Comparison of ENCODE assay signal across 15 cellular contexts in genomic region chr2:85748948-85749875, GRCh38. TPM values are rescaled to one million over a fixed set of nuclear protein-coding genes. Genes with fewer than 3 reads are reported as not detected.
DNase-seq lines count a peak whose midpoint lies in the region; ATAC-seq, FAIRE-seq and TF ChIP-seq lines count a peak whose summit lies in the region.
"Had no signal": no experiment of that assay in that cellular context is flagged by ENCODE, and none has a peak within 500 bp of the region (broad histone marks: within the 10 kb centered on the region; RNA-seq: fewer than 3 reads in every experiment).

No MANE protein-coding gene starts in this region.

- no peaks in the 10 kb centered on the region for H3K79me2 ChIP-seq in H1 (ENCODE audit: control insufficient read depth in 1 of 2, insufficient read depth in 2 of 2, low read length in 2 of 2)

- H3K79me1 ChIP-seq in H1 (ENCODE audit: low read depth, low read length) (no peaks in the 10 kb centered on the region), mesenchymal stem cell (replicated peaks; ENCODE audit: low read length, poor library complexity, severe bottlenecking) (no peaks in the 10 kb centered on the region)

- H3K4ac ChIP-seq in H1 (replicated peaks; ENCODE audit: insufficient read length, low read depth, low read length) (no peak overlapping the region), mesenchymal stem cell (ENCODE audit: low read depth in 1 of 2, low read length in 2 of 2) (peak overlapping the region in 1 of 2 experiments; percentile 24)

- TF ChIP-seq CTCF in AG04450 (IDR thresholded peaks at IDR 0.05; ENCODE audit: low read depth, low read length): no peak
- peak; percentile 24; the same call in 1 of the 2 replicates for TF ChIP-seq CTCF in HFFc6 (IDR thresholded peaks at IDR 0.05)
- no peak for TF ChIP-seq CTCF in H1 (IDR thresholded peaks at IDR 0.05; ENCODE audit: control extremely low read depth in 1 of 3, insufficient read depth in 1 of 3, low read depth in 1 of 3, low read length in 3 of 3)

- H3K9me3 Mint-ChIP-seq in HFFc6: no peaks in the 10 kb centered on the region
- H3K9me3 Mint-ChIP-seq: activated T-helper 1 cell treated with anti-CD3 and anti-CD28 coated beads, Interleukin-12 subunit alpha, Interleukin-12 subunit beta, Interleukin-2, Interleukin-4 antibody, amounts not matched to agents 30 ng/mL and 10 ng/mL and 1 ng/mL, durations not matched to agents 14 hours and 24 hours and 36 hours; naive thymus-derived CD8-positive, alpha-beta T cell had no signal

- H3K4me2 ChIP-seq in H1 (ENCODE audit: insufficient read depth in 1 of 2, low read depth in 2 of 2, low read length in 2 of 2) (no peak overlapping the region), mesenchymal stem cell (ENCODE audit: low read length, poor library complexity, severe bottlenecking) (no peak overlapping the region)

- H2AK5ac ChIP-seq in H1 (ENCODE audit: low read depth, low read length) (no peak overlapping the region), mesenchymal stem cell (ENCODE audit: low read length, severe bottlenecking) (no peak overlapping the region)

- TF ChIP-seq RAD21 in H1 (IDR thresholded peaks at IDR 0.05 in 1 of 2, conservative IDR thresholded peaks at IDR 0.05 in 1 of 2; ENCODE audit: low read depth in 2 of 2, low read length in 2 of 2): no peak

- H3K14ac ChIP-seq in H1 (ENCODE audit: insufficient read length): no peak overlapping the region
- peak overlapping the region in 1 of 2 experiments; percentile 68 for H3K14ac ChIP-seq in mesenchymal stem cell (ENCODE audit: low read length in 2 of 2)

- H3K27ac Mint-ChIP-seq in HFFc6: peak overlapping the region; percentile 73
- H3K27ac Mint-ChIP-seq: activated T-helper 1 cell treated with anti-CD3 and anti-CD28 coated beads, Interleukin-12 subunit alpha, Interleukin-12 subunit beta, Interleukin-2, Interleukin-4 antibody, amounts not matched to agents 30 ng/mL and 10 ng/mL and 1 ng/mL, durations not matched to agents 14 hours and 24 hours and 36 hours had no signal

- H2BK12ac ChIP-seq in H1 (ENCODE audit: low read depth, low read length): no peak overlapping the region
- H2BK12ac ChIP-seq in mesenchymal stem cell (ENCODE audit: low read length in 2 of 2): peak overlapping the region in 1 of 2 experiments; percentile 85

- CTCF ChIA-PET in AG04450 (lab: Charles Lee): interaction anchor here (0.5 to 5.9 kb wide), 27 partner anchors 8 to 330 kb away, joined by 3 to 72 read pairs (median 4); no protein-coding TSS in a partner anchor
- CTCF ChIA-PET in H1 (lab: Charles Lee; ENCODE audit: partially characterized antibody): interaction anchor here (0.9 to 47.8 kb wide), 22 partner anchors 12 to 288 kb away, joined by 3 to 986 read pairs (median 4); no protein-coding TSS in a partner anchor

- WGBS in H1 (ENCODE audit: extremely low coverage in 1 of 2, insufficient coverage in 1 of 2, insufficient read length in 1 of 2, insufficient replicate concordance in 2 of 2, low coverage in 1 of 2, low lambda C conversion rate in 2 of 2, missing lambda C conversion rate in 1 of 2), 2 experiments: 82% methylated on average over 7 of the region's 8 CpGs; no CpG with 5 or more reads in 1 of the 2 experiments
- 71% methylated on average over 7 of the region's 8 CpGs for WGBS in mesenchymal stem cell

- no peak for FAIRE-seq in H1 (lab: Jason Lieb, UNC)

- H3K4me3 Mint-ChIP-seq in HFFc6: peak overlapping the region; percentile 16; the same call in 1 of the 2 replicates
- H3K4me3 Mint-ChIP-seq: activated T-helper 1 cell treated with anti-CD3 and anti-CD28 coated beads, Interleukin-12 subunit alpha, Interleukin-12 subunit beta, Interleukin-2, Interleukin-4 antibody, amounts not matched to agents 30 ng/mL and 10 ng/mL and 1 ng/mL, durations not matched to agents 14 hours and 24 hours and 36 hours; naive thymus-derived CD8-positive, alpha-beta T cell had no signal

- TF ChIP-seq POLR2A in H1 (IDR thresholded peaks at IDR 0.05; ENCODE audit: control extremely low read depth in 1 of 2, low read depth in 2 of 2, low read length in 2 of 2): no peak

- H3K23ac ChIP-seq in H1 (ENCODE audit: insufficient read length) (no peak overlapping the region), mesenchymal stem cell (ENCODE audit: low read length in 2 of 2) (peak overlapping the region in 1 of 2 experiments; percentile 10)

- H3K9me3 ChIP-seq in AG04450 (ENCODE audit: control insufficient read depth, insufficient read depth, low read length) (no peaks in the 10 kb centered on the region), H1 (ENCODE audit: insufficient read depth in 2 of 2, low read depth in 1 of 2, low read length in 1 of 2) (no peaks in the 10 kb centered on the region), muscle layer of colon (ENCODE audit: low read length) (no peaks in the 10 kb centered on the region), mesenchymal stem cell (ENCODE audit: control insufficient read depth, low read length) (no peaks in the 10 kb centered on the region)

- H3K27me3 ChIP-seq in AG04450 (ENCODE audit: control insufficient read depth, insufficient read depth, low read length): peaks cover 5% of the 10 kb centered on the region
- peaks cover 24 to 40% (median 33%) of the 10 kb centered on the region in 4 experiments for H3K27me3 ChIP-seq in H1 (replicated peaks in 1 of 4; ENCODE audit: control insufficient read depth in 3 of 4, extremely low read depth in 1 of 4, insufficient read depth in 3 of 4, low read length in 3 of 4)
- no peaks in the 10 kb centered on the region for H3K27me3 ChIP-seq in muscle layer of colon (ENCODE audit: control insufficient read depth in 1 of 2, insufficient read depth in 2 of 2, low read length in 2 of 2)
- H3K27me3 ChIP-seq in mesenchymal stem cell (ENCODE audit: control insufficient read depth in 1 of 2, insufficient read depth in 1 of 2, low read length in 2 of 2): peaks cover 25 to 28% of the 10 kb centered on the region in 2 experiments

- DNase-seq in AG04450 (ENCODE audit: low read depth, low spot score) (no peak), HFFc6 (peak; percentile 74), H1 (ENCODE audit: low read depth in 1 of 2, low spot score in 2 of 2) (no peak), mesenchymal stem cell (no peak), left lobe of liver (ENCODE audit: low spot score) (no peak), GM19238 (ENCODE audit: insufficient read length, low spot score) (no peak)
- DNase-seq: activated CD4-positive, alpha-beta T cell treated with anti-CD3 and anti-CD28 coated beads for 1 hour; C1 segment of cervical spinal cord; NCI-H748 treated with DMSO at 0.1 percent for 48 hours had no signal

- ATAC-seq in left lobe of liver (no peak), GM18502 (IDR thresholded peaks at IDR 0.05; ENCODE audit: poor library complexity, unreplicated experiment) (no peak)
- ATAC-seq: naive thymus-derived CD8-positive, alpha-beta T cell had no signal

- H3K27ac ChIP-seq in AG04450 (ENCODE audit: low read depth, low read length) (peak overlapping the region; percentile 11), H1 (ENCODE audit: low read depth, low read length) (no peak overlapping the region), muscle layer of colon (ENCODE audit: low read depth, low read length) (peak overlapping the region; percentile 19), mesenchymal stem cell (ENCODE audit: low read length, poor library complexity, severe bottlenecking) (no peak overlapping the region)
- H3K27ac ChIP-seq: epithelial cell of prostate, SK-N-MC had no signal

- no peaks in the 10 kb centered on the region for H4K20me1 ChIP-seq in H1 (replicated peaks in 1 of 2; ENCODE audit: control insufficient read depth in 1 of 2, insufficient read depth in 2 of 2, low read length in 2 of 2)

- H2BK15ac ChIP-seq in H1 (ENCODE audit: low read length): 0 out of 2 replicates have a peak overlapping the region, but pooled peaks have one; percentile 63
- no peak overlapping the region for H2BK15ac ChIP-seq in mesenchymal stem cell (ENCODE audit: low read depth, poor library complexity, severe bottlenecking)

- H2BK5ac ChIP-seq in H1 (ENCODE audit: low read depth, low read length): no peak overlapping the region
- no peak overlapping the region for H2BK5ac ChIP-seq in mesenchymal stem cell (ENCODE audit: low read depth, low read length, poor library complexity, severe bottlenecking)

- H3K4me1 Mint-ChIP-seq in HFFc6 (ENCODE audit: low read depth): peaks cover 70% of the 10 kb centered on the region

- H4K8ac ChIP-seq in H1 (ENCODE audit: extremely low read depth, insufficient read depth, low read length) (no peak overlapping the region), mesenchymal stem cell (ENCODE audit: low read length) (no peak overlapping the region)

- peaks cover 0 to 3% (median 2%) of the 10 kb centered on the region in 4 experiments; a peak in 1 of 7 replicates for H3K4me1 ChIP-seq in H1 (replicated peaks in 1 of 4; ENCODE audit: control insufficient read depth in 3 of 4, insufficient read depth in 4 of 4, low read length in 3 of 4)
- H3K4me1 ChIP-seq in muscle layer of colon (ENCODE audit: insufficient read depth, low read length): peaks cover 60% of the 10 kb centered on the region
- peaks cover 34% of the 10 kb centered on the region for H3K4me1 ChIP-seq in mesenchymal stem cell (ENCODE audit: control insufficient read depth, insufficient read depth, low read depth, low read length)

- no peak overlapping the region for H2AFZ ChIP-seq in H1 (ENCODE audit: low read length)
- H2AFZ ChIP-seq in mesenchymal stem cell (ENCODE audit: low read depth, low read length): no peak overlapping the region

- H4K5ac ChIP-seq in H1 (ENCODE audit: insufficient read length, low read depth, low read length): no peak overlapping the region

- H3K27me3 Mint-ChIP-seq in HFFc6 (ENCODE audit: insufficient read depth): peaks cover 3% of the 10 kb centered on the region; the same call in 1 of the 2 replicates

- H3K36me3 ChIP-seq in H1 (ENCODE audit: control insufficient read depth in 2 of 4, insufficient read depth in 4 of 4, low read length in 3 of 4) (no peaks in the 10 kb centered on the region), muscle layer of colon (ENCODE audit: insufficient read depth, low read length) (no peaks in the 10 kb centered on the region), mesenchymal stem cell (ENCODE audit: control insufficient read depth in 1 of 2, insufficient read depth in 2 of 2, low read depth in 1 of 2, low read length in 2 of 2) (no peaks in the 10 kb centered on the region)

- H3K18ac ChIP-seq in H1 (ENCODE audit: extremely low read depth, low read length): no peak overlapping the region
- H3K18ac ChIP-seq in mesenchymal stem cell (ENCODE audit: low read depth in 1 of 2, low read length in 2 of 2): no peak overlapping the region

- H3K23me2 ChIP-seq in H1 (ENCODE audit: low read depth, low read length): peaks cover 11% of the 10 kb centered on the region

- no peak overlapping the region for H2BK120ac ChIP-seq in H1 (replicated peaks; ENCODE audit: low read depth, low read length)
- H2BK120ac ChIP-seq in mesenchymal stem cell (ENCODE audit: low read depth, low read length): no peak overlapping the region

- no peak overlapping the region for H3K4me3 ChIP-seq in AG04450 (ENCODE audit: low read depth, low read length)
- no peak overlapping the region for H3K4me3 ChIP-seq in H1 (ENCODE audit: extremely low read depth in 1 of 4, insufficient read depth in 2 of 4, low read depth in 3 of 4, low read length in 4 of 4)
- no peak overlapping the region for H3K4me3 ChIP-seq in muscle layer of colon (ENCODE audit: low read depth in 1 of 2, low read length in 2 of 2)
- no peak overlapping the region for H3K4me3 ChIP-seq in mesenchymal stem cell (ENCODE audit: insufficient read depth in 1 of 2, low read depth in 1 of 2, low read length in 2 of 2)
- H3K4me3 ChIP-seq: SK-N-MC had no signal

- POLR2A ChIA-PET in AG04450 (lab: Yijun Ruan, JAX): interaction anchor here (0.8 kb wide), 1 partner anchor 23 kb away, joined by 3 read pairs; no protein-coding TSS in a partner anchor
- POLR2A ChIA-PET in H1 (lab: Charles Lee; ENCODE audit: partially characterized antibody): interaction anchor here (0.9 kb wide), 1 partner anchor 22 kb away, joined by 3 read pairs; no protein-coding TSS in a partner anchor

- no peak for TF ChIP-seq EP300 in H1 (IDR thresholded peaks at IDR 0.05; ENCODE audit: borderline replicate concordance in 1 of 2, low read depth in 2 of 2, low read length in 2 of 2)

- peaks cover 7% of the 10 kb centered on the region; the same call in 1 of the 2 replicates for H3K36me3 Mint-ChIP-seq in HFFc6 (ENCODE audit: low read depth)

- H3K9ac ChIP-seq in H1 (replicated peaks in 1 of 4; ENCODE audit: extremely low read depth in 1 of 4, low read depth in 3 of 4, low read length in 3 of 4) (0 out of 7 replicates have a peak overlapping the region, but pooled peaks of 1 of the 4 experiments have one; percentile 18), muscle layer of colon (ENCODE audit: low read length) (no peak overlapping the region), mesenchymal stem cell (ENCODE audit: low read length) (no peak overlapping the region)

- H2BK20ac ChIP-seq in H1 (ENCODE audit: low read length): no peak overlapping the region

- no peak overlapping the region for H3K56ac ChIP-seq in H1 (replicated peaks; ENCODE audit: insufficient read length, low read depth, low read length)

- H4K91ac ChIP-seq in H1 (replicated peaks; ENCODE audit: insufficient read length, low read length): no peak overlapping the region
- H4K91ac ChIP-seq in mesenchymal stem cell (ENCODE audit: low read length): no peak overlapping the region

RNA-seq across cellular contexts. Expression of gene ATOH8, which starts 4.6 kb away (rescaled TPM):
- polyA plus RNA-seq in AG04450 (2011; rRNA removed): 2.8 and 3.9 TPM in 2 replicates
- polyA minus RNA-seq in AG04450 (2011; rRNA and poly(A)+ RNA removed): 3.9 and 5.5 TPM in 2 replicates
- 10 to 100 TPM; 34.4 to 53.0 (median 45.5) TPM for total RNA-seq in HFFc6 (2021; fragmentation: NEBNext Ultra II Directional; extraction: Animal tissue kit (Norgen Biotek cat#: 25700))
- 0.50 and 0.54 TPM in 2 replicates for total RNA-seq in H1 (2021; fragmentation: NEBNext Ultra II Directional; extraction: Animal tissue kit (Norgen Biotek cat#: 25700))
- polyA plus RNA-seq in H1 (2011; rRNA removed): 0.53 and 0.74 TPM in 2 replicates
- 0.74 TPM for polyA plus RNA-seq in H1 (2011; cell fraction: cytosol; rRNA removed)
- 0.93 TPM for polyA plus RNA-seq in H1 (2011; cell fraction: nucleus; rRNA removed)
- polyA plus RNA-seq in H1 (2012, experiment 1 of 2): 0.66 to 0.90 TPM (median 0.79 TPM) in 4 replicates
- polyA plus RNA-seq in H1 (2012, experiment 2 of 2): 0.98 TPM
- 0.30 TPM for polyA plus RNA-seq in H1 (2013, experiment 1 of 2)
- 0.31 TPM for polyA plus RNA-seq in H1 (2013, experiment 2 of 2)
- 0.29 and 0.57 TPM in 2 replicates for polyA minus RNA-seq in H1 (2011; rRNA and poly(A)+ RNA removed)
- 1.2 TPM for polyA minus RNA-seq in H1 (2011; cell fraction: cytosol; rRNA and poly(A)+ RNA removed)
- 0.50 TPM for polyA minus RNA-seq in H1 (2011; cell fraction: nucleus; rRNA and poly(A)+ RNA removed)
- 5.8 TPM for polyA plus RNA-seq in mesenchymal stem cell (2013, experiment 1 of 2)
- polyA plus RNA-seq in mesenchymal stem cell (2013, experiment 2 of 2): 6.0 TPM
- total RNA-seq in left lobe of liver: 28.0 TPM
- total RNA-seq: naive thymus-derived CD8-positive, alpha-beta T cell had no signal
- polyA plus RNA-seq: naive thymus-derived CD8-positive, alpha-beta T cell had no signal

RNA-seq across cellular contexts. Expression of gene GNLY, which starts 55.1 kb away (rescaled TPM):
- polyA plus RNA-seq in AG04450 (2011; rRNA removed): not detected in 2 replicates
- polyA minus RNA-seq in AG04450 (2011; rRNA and poly(A)+ RNA removed): not detected in 2 replicates
- total RNA-seq in HFFc6 (2021; fragmentation: NEBNext Ultra II Directional; extraction: Animal tissue kit (Norgen Biotek cat#: 25700)): not detected
- total RNA-seq in H1 (2021; fragmentation: NEBNext Ultra II Directional; extraction: Animal tissue kit (Norgen Biotek cat#: 25700)): not detected in 2 replicates
- polyA plus RNA-seq in H1 (2011; rRNA removed): 0.03 TPM in 1 of 2 replicates, not detected in the other
- polyA plus RNA-seq in H1 (2011; cell fraction: cytosol; rRNA removed): 0.19 TPM
- 0.23 TPM for polyA plus RNA-seq in H1 (2011; cell fraction: nucleus; rRNA removed)
- polyA plus RNA-seq in H1 (2012, experiment 1 of 2): 0.31 to 0.36 TPM in 2 of 4 replicates, not detected in the others
- not detected for polyA plus RNA-seq in H1 (2012, experiment 2 of 2)
- not detected for polyA plus RNA-seq in H1 (2013, experiment 1 of 2)
- not detected for polyA plus RNA-seq in H1 (2013, experiment 2 of 2)
- not detected in 2 replicates for polyA minus RNA-seq in H1 (2011; rRNA and poly(A)+ RNA removed)
- polyA minus RNA-seq in H1 (2011; cell fraction: cytosol; rRNA and poly(A)+ RNA removed): not detected
- polyA minus RNA-seq in H1 (2011; cell fraction: nucleus; rRNA and poly(A)+ RNA removed): not detected
- not detected for polyA plus RNA-seq in mesenchymal stem cell (2013, experiment 1 of 2)
- not detected for polyA plus RNA-seq in mesenchymal stem cell (2013, experiment 2 of 2)
- total RNA-seq in left lobe of liver: 0.68 TPM

Comparison
In these comparisons a context has a peak if more than half of its experiments do, and no peak if none do; other contexts are left out.
1. H3K27ac ChIP-seq: peak in AG04450 (single experiment) and muscle layer of colon (single experiment); none in H1 (single experiment) and mesenchymal stem cell (single experiment).
2. RNA of gene ATOH8, which starts 4.6 kb away (total RNA-seq): 34.4 to 53.0 TPM in HFFc6 and 28.0 TPM in left lobe of liver (single experiment); 0.50 to 0.54 TPM in H1; every median in the first group is over 10 times any median in the second.